ENCODE assay signal across 16 cellular contexts in genomic region chr10:28806951-28807759, GRCh38.
A peak's percentile ranks its signal among the peaks of the same experiment; 100 is the strongest.
DNase-seq lines count a peak whose midpoint lies in the region; ATAC-seq and TF ChIP-seq lines count a peak whose summit lies in the region.
"Had no signal": no experiment of that assay in that cellular context is flagged by ENCODE, and none has a peak within 500 bp of the region (broad histone marks: within the 10 kb centered on the region; RNA-seq: fewer than 3 reads in every experiment).

No MANE protein-coding gene starts in this region.

- H3K36me3 ChIP-seq in GM23338 (ENCODE audit: insufficient read depth) (no peaks in the 10 kb centered on the region), skeletal muscle tissue (ENCODE audit: control insufficient read depth in 3 of 3, insufficient read depth in 3 of 3, low read length in 3 of 3) (no peaks in the 10 kb centered on the region)

- H3K4me2 ChIP-seq in GM23338, result peak overlapping the region; percentile 74; the same call in 1 of the 2 replicates

- H3K9me2 ChIP-seq in GM23338 (ENCODE audit: insufficient read depth), result peaks cover 6% of the 10 kb centered on the region; the same call in 1 of the 2 replicates

- H3K4me3 Mint-ChIP-seq in GM23338 (no peak overlapping the region), chondrocyte (ENCODE audit: unreplicated experiment) (no peak overlapping the region), CD14-positive monocyte (no peak overlapping the region)
- H3K4me3 Mint-ChIP-seq: activated B cell treated with CpG ODN at 0.5 μM for 24 hours had no signal

- H3K27me3 ChIP-seq in GM23338 (ENCODE audit: insufficient read depth) (no peaks in the 10 kb centered on the region), skeletal muscle tissue (ENCODE audit: control insufficient read depth in 3 of 3, insufficient read depth in 3 of 3, low read length in 3 of 3) (no peaks in the 10 kb centered on the region)

- H3K9me3 Mint-ChIP-seq in GM23338 (no peaks in the 10 kb centered on the region; the same call in 2 of the 3 replicates), chondrocyte (ENCODE audit: low read depth) (no peaks in the 10 kb centered on the region), CD14-positive monocyte (peaks cover 0 to 2% (median 0%) of the 10 kb centered on the region in 7 donors)
- H3K9me3 Mint-ChIP-seq: activated B cell treated with CpG ODN at 0.5 μM for 24 hours had no signal

- H3F3A ChIP-seq in GM23338 (replicated peaks; ENCODE audit: low read depth), result no peaks in the 10 kb centered on the region; the same call in 1 of the 2 replicates

- H2AFZ ChIP-seq in GM23338, result peak overlapping the region; percentile 34

- ATAC-seq in GM23338 (peak; percentile 14; the same call in 2 of the 3 replicates), left lobe of liver (peak; percentile 32), GM19452 (IDR thresholded peaks at IDR 0.05; ENCODE audit: unreplicated experiment) (no peak)
- ATAC-seq: HCT116 had no signal

- H3K4me1 ChIP-seq in GM23338 (ENCODE audit: insufficient read depth), result peaks cover 59% of the 10 kb centered on the region
- peaks cover 3 to 13% (median 6%) of the 10 kb centered on the region in 3 donors for H3K4me1 ChIP-seq in skeletal muscle tissue (ENCODE audit: control insufficient read depth in 3 of 3, insufficient read depth in 3 of 3, low read length in 3 of 3)

- H4K20me1 ChIP-seq in GM23338 (replicated peaks; ENCODE audit: insufficient read depth), result no peaks in the 10 kb centered on the region

- intact Hi-C loops in CD14-positive monocyte (cut with micrococcal nuclease), result no loop called here

- no peak overlapping the region for H3K27ac ChIP-seq in GM23338 (ENCODE audit: low read depth)
- H3K27ac ChIP-seq in skeletal muscle tissue (ENCODE audit: low read depth, low read length), result peak overlapping the region; percentile 65

- no peaks in the 10 kb centered on the region for H3K9me3 ChIP-seq in skeletal muscle tissue (ENCODE audit: control insufficient read depth in 3 of 3, low read length in 3 of 3)

- H3K27me3 Mint-ChIP-seq in GM23338 (ENCODE audit: insufficient read depth, low read depth, poor library complexity) (peaks cover 7% of the 10 kb centered on the region), chondrocyte (ENCODE audit: low read depth) (peaks cover 2% of the 10 kb centered on the region), CD14-positive monocyte (ENCODE audit: low read depth in 3 of 3) (peaks cover 0 to 12% (median 10%) of the 10 kb centered on the region in 3 donors)

- peak overlapping the region; percentile 4 to 59 (median 27) for H3K9ac ChIP-seq in skeletal muscle tissue (ENCODE audit: low read depth in 1 of 3, low read length in 3 of 3)

- H3K79me2 ChIP-seq in GM23338 (replicated peaks; ENCODE audit: insufficient read depth), result no peaks in the 10 kb centered on the region

- no peak for TF ChIP-seq CTCF in GM23338 (conservative IDR thresholded peaks at IDR 0.05; ENCODE audit: low read depth in 2 of 2)
- no peak for TF ChIP-seq CTCF in chondrocyte (IDR thresholded peaks at IDR 0.05)
- no peak for TF ChIP-seq CTCF in CD14-positive monocyte (IDR thresholded peaks at IDR 0.05)

- no peaks in the 10 kb centered on the region for H3K36me3 Mint-ChIP-seq in GM23338 (ENCODE audit: low read depth)
- no peaks in the 10 kb centered on the region for H3K36me3 Mint-ChIP-seq in chondrocyte (ENCODE audit: low read depth)
- no peaks in the 10 kb centered on the region for H3K36me3 Mint-ChIP-seq in CD14-positive monocyte

- H3K4me1 Mint-ChIP-seq in GM23338, result peaks cover 57% of the 10 kb centered on the region
- H3K4me1 Mint-ChIP-seq in chondrocyte (ENCODE audit: low read depth), result peaks cover 32% of the 10 kb centered on the region
- peaks cover 12% of the 10 kb centered on the region for H3K4me1 Mint-ChIP-seq in CD14-positive monocyte
- H3K4me1 Mint-ChIP-seq: activated B cell treated with CpG ODN at 0.5 μM for 24 hours had no signal

- H3K4me3 ChIP-seq in GM23338 (no peak overlapping the region), skeletal muscle tissue (ENCODE audit: low read length in 3 of 3) (peak overlapping the region; percentile 3 to 62 (median 48))

- no peak for DNase-seq in GM23338 (ENCODE audit: low spot score)
- DNase-seq in chondrocyte (ENCODE audit: low spot score), result no peak
- no peak for DNase-seq in left lobe of liver (ENCODE audit: low spot score)
- DNase-seq in UCSD-AML1 (lab: John Stamatoyannopoulos, UW; ENCODE audit: unreplicated experiment), result no peak
- DNase-seq in CD14-positive monocyte (ENCODE audit: low spot score), result no peak
- no peak for DNase-seq in retina
- DNase-seq: activated B cell treated with CpG ODN at 0.5 μM for 24 hours, foreskin fibroblast, KG1, kidney glomerular epithelial cell, NCI-H146, NCI-H69, SHP77 had no signal

- H3K27ac Mint-ChIP-seq in GM23338 (0 out of 2 replicates have a peak overlapping the region, but pooled peaks have one; percentile 24), chondrocyte (ENCODE audit: unreplicated experiment) (peak overlapping the region; percentile 7), CD14-positive monocyte (no peak overlapping the region)
- H3K27ac Mint-ChIP-seq: activated B cell treated with CpG ODN at 0.5 μM for 24 hours had no signal

TF ChIP-seq in GM23338, 12 proteins besides CTCF, POLR2A, EP300 and RAD21 (continues in another document):
- no peak for TF ChIP-seq ETS1 (IDR thresholded peaks at IDR 0.05)
- no peak for TF ChIP-seq CREB1 (CRISPR knock-in tag; IDR thresholded peaks at IDR 0.05; ENCODE audit: low read depth)
- no peak for TF ChIP-seq EZH2phosphoT487 (IDR thresholded peaks at IDR 0.05; ENCODE audit: unreplicated experiment)
- no peak for TF ChIP-seq ZNF331 (CRISPR knock-in tag; IDR thresholded peaks at IDR 0.05; ENCODE audit: low read depth)
- TF ChIP-seq NANOG (IDR thresholded peaks at IDR 0.05; ENCODE audit: borderline replicate concordance), result no peak
- TF ChIP-seq ZNF114 (CRISPR knock-in tag; IDR thresholded peaks at IDR 0.05), result no peak
- no peak for TF ChIP-seq JUNB (IDR thresholded peaks at IDR 0.05; ENCODE audit: unreplicated experiment)
- TF ChIP-seq POLR2AphosphoS5 (IDR thresholded peaks at IDR 0.05; ENCODE audit: low read depth), result no peak
- TF ChIP-seq EZH2 (IDR thresholded peaks at IDR 0.05; ENCODE audit: low read depth, unreplicated experiment), result no peak
- TF ChIP-seq REST (IDR thresholded peaks at IDR 0.05; ENCODE audit: unreplicated experiment), result no peak
- no peak for TF ChIP-seq STAT1 (IDR thresholded peaks at IDR 0.05; ENCODE audit: unreplicated experiment)

Comparison
In these comparisons a context has a peak if more than half of its experiments do, and no peak if none do; other contexts are left out.
1. H3K27ac Mint-ChIP-seq: peak in GM23338 (single experiment) and chondrocyte (single experiment); none in CD14-positive monocyte (0 of 7).